In the genomic region with DNA sequence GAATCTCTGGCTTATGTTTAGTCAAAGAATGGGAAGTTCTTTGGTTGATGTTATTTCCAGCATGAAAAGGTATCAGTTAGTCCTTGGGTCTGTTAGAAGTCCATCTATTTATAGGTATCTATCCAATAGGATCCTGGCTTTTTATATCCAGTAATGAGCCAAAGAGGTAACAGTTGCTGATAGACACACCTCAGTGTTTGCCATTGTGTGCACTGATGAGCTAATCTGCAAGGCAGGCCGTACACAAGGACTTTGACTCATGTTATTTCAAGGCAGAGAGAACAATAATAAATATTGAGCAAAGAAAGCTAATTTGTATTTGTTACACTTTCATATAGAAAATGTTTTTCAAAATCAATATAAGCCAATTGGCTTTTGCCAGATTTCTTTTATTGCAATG, we compare ENCODE assay signal across 22 cellular contexts. TPM values are rescaled to one million over a fixed set of nuclear protein-coding genes. Genes with fewer than 3 reads are reported as not detected.
"Had no signal": no experiment of that assay in that cellular context is flagged by ENCODE, and none has a peak within 500 bp of the region (broad histone marks: within the 10 kb centered on the region; RNA-seq: fewer than 3 reads in every experiment).

No MANE protein-coding gene starts in this region.

- H2AFZ ChIP-seq: PC-9 had no signal

- H3K27me3 ChIP-seq: brain microvascular endothelial cell, MG63 had no signal

- DNase-seq: activated CD4-positive, alpha-beta T cell treated with anti-CD3 and anti-CD28 coated beads for 4 hours; activated CD8-positive, alpha-beta memory T cell treated with anti-CD3 and anti-CD28 coated beads, Interleukin-2, amount 50 U/mL, for 4 hours; activated CD8-positive, alpha-beta T cell treated with anti-CD3 and anti-CD28 coated beads for 36 hours; activated gamma-delta T cell treated with Interleukin-2 at 50 U/mL for 16 hours; activated naive CD4-positive, alpha-beta T cell treated with anti-CD3 and anti-CD28 coated beads, Interleukin-2, amount 10 ng/mL, durations not matched to agents 7 days and 5 days; activated naive CD8-positive, alpha-beta T cell treated with anti-CD3 and anti-CD28 coated beads for 36 hours; activated T-cell treated with anti-CD3 and anti-CD28 coated beads, Interleukin-2, amount 50 U/mL, for 72 hours; brain microvascular endothelial cell; MG63; MV-4-11; NCI-H1092 treated with DMSO at 0.1 percent for 48 hours; NCI-H1417 treated with DMSO at 0.1 percent for 48 hours; NCI-H187; NCI-H2081; NCI-H446; NCI-H524; PC-9; T-cell; T-helper 2 cell; WERI-Rb-1 had no signal

- H3K9me3 ChIP-seq: MG63 had no signal

- H3K4me3 ChIP-seq: MG63, PC-9, SK-N-MC had no signal

- ATAC-seq: activated CD4-positive, CD25-positive, alpha-beta regulatory T cell treated with anti-CD3 and anti-CD28 coated beads, Interleukin-2, amount 50 U/mL, for 24 hours; activated CD8-positive, alpha-beta T cell treated with anti-CD3 and anti-CD28 coated beads for 36 hours; activated T-cell treated with anti-CD3 and anti-CD28 coated beads, Interleukin-2, amount 50 U/mL, for 72 hours; T-cell had no signal

- H3K36me3 ChIP-seq: brain microvascular endothelial cell, MG63, WERI-Rb-1 had no signal

- H3K4me2 ChIP-seq: PC-9 had no signal

- H3K27ac ChIP-seq: brain microvascular endothelial cell, PC-9, SK-N-MC, WERI-Rb-1 had no signal

RNA-seq across cellular contexts. Expression of a gene that starts 56.4 kb away (rescaled TPM):
- total RNA-seq: PC-9 had no signal
